In genomic region chr4:184891765-184892164, GRCh38 we compare ENCODE assay signal across 26 cellular contexts.
"Had no signal": no experiment of that assay in that cellular context is flagged by ENCODE, and none has a peak within 500 bp of the region (broad histone marks: within the 10 kb centered on the region; RNA-seq: fewer than 3 reads in every experiment).

No MANE protein-coding gene starts in this region.

- H3K36me3 ChIP-seq: ascending aorta, gastrocnemius medialis, heart right ventricle had no signal

- H3K27ac ChIP-seq: ascending aorta, coronary artery, dorsolateral prefrontal cortex, foreskin keratinocyte, gastrocnemius medialis, heart right ventricle had no signal

- H3K4me1 ChIP-seq: ascending aorta, foreskin keratinocyte had no signal

- DNase-seq: activated CD4-positive, alpha-beta memory T cell treated with anti-CD3 and anti-CD28 coated beads for 36 hours; activated CD4-positive, alpha-beta T cell treated with anti-CD3 and anti-CD28 coated beads for 36 hours; activated CD4-positive, alpha-beta T cell treated with anti-CD3 and anti-CD28 coated beads, Interleukin-2, amount 10 ng/mL, durations not matched to agents 24 days and 14 days; activated CD4-positive, CD25-positive, alpha-beta regulatory T cell; activated CD4-positive, CD25-positive, alpha-beta regulatory T cell treated with anti-CD3 and anti-CD28 coated beads, Interleukin-2, amount 50 U/mL, for 72 hours; activated CD8-positive, alpha-beta memory T cell treated with anti-CD3 and anti-CD28 coated beads, Interleukin-2, amount 10 ng/mL, durations not matched to agents 7 days and 5 days; activated CD8-positive, alpha-beta memory T cell treated with anti-CD3 and anti-CD28 coated beads, Interleukin-2, amount 50 U/mL, for 4 hours; activated CD8-positive, alpha-beta T cell treated with anti-CD3 and anti-CD28 coated beads, Interleukin-2, amount 10 ng/mL, durations not matched to agents 7 days and 5 days; activated effector memory CD4-positive, alpha-beta T cell treated with anti-CD3 and anti-CD28 coated beads, Interleukin-2, amount 50 U/mL, for 16 hours; activated naive CD4-positive, alpha-beta T cell treated with anti-CD3 and anti-CD28 coated beads for 36 hours; activated naive CD8-positive, alpha-beta T cell treated with anti-CD3 and anti-CD28 coated beads for 36 hours; activated naive CD8-positive, alpha-beta T cell treated with anti-CD3 and anti-CD28 coated beads, Interleukin-2, amount 50 U/mL, for 24 hours; activated T-cell treated with anti-CD3 and anti-CD28 coated beads, Interleukin-2, amount 50 U/mL, for 1 hour; activated T-cell treated with anti-CD3 and anti-CD28 coated beads, Interleukin-2, amount 50 U/mL, for 48 hours; dorsolateral prefrontal cortex; effector memory CD4-positive, alpha-beta T cell; endodermal cell; foreskin keratinocyte; gastrocnemius medialis; heart right ventricle; T-helper 1 cell; T-helper 17 cell; T1000 had no signal

- H3K9me3 ChIP-seq: ascending aorta, gastrocnemius medialis had no signal

- H3K4me3 ChIP-seq: ascending aorta, coronary artery, dorsolateral prefrontal cortex, gastrocnemius medialis, heart right ventricle had no signal

- ATAC-seq: activated CD4-positive, alpha-beta T cell treated with anti-CD3 and anti-CD28 coated beads for 36 hours; activated CD8-positive, alpha-beta memory T cell treated with anti-CD3 and anti-CD28 coated beads, Interleukin-2, amount 10 ng/mL, durations not matched to agents 7 days and 5 days; activated CD8-positive, alpha-beta T cell treated with anti-CD3 and anti-CD28 coated beads, Interleukin-2, amount 10 ng/mL, durations not matched to agents 7 days and 5 days; activated naive CD8-positive, alpha-beta T cell treated with anti-CD3 and anti-CD28 coated beads, Interleukin-2, amount 50 U/mL, for 24 hours; esophagus mucosa; foreskin keratinocyte; gastrocnemius medialis; heart right ventricle; T-helper 17 cell had no signal

- H3K27me3 ChIP-seq: ascending aorta, gastrocnemius medialis had no signal
